24 cellular contexts compared by ENCODE assay signal in genomic region chr20:18055261-18055660, GRCh38. TPM values are rescaled to one million over a fixed set of nuclear protein-coding genes. Genes with fewer than 3 reads are reported as not detected.
DNase-seq lines count a peak whose midpoint lies in the region; ATAC-seq and TF ChIP-seq lines count a peak whose summit lies in the region.
"Had no signal": no experiment of that assay in that cellular context is flagged by ENCODE, and none has a peak within 500 bp of the region (broad histone marks: within the 10 kb centered on the region; RNA-seq: fewer than 3 reads in every experiment).

No MANE protein-coding gene starts in this region.

- TF ChIP-seq POLR2A in stomach (IDR thresholded peaks at IDR 0.05), result no peak

- H3K36me3 ChIP-seq in stomach, result no peaks in the 10 kb centered on the region
- H3K36me3 ChIP-seq: cardiac muscle cell, heart left ventricle, SJSA1, uterus had no signal

- H3K27me3 Mint-ChIP-seq in stimulated activated memory B cell treated with anti-CD40 and anti-IgM and Interleukin-4, amounts not matched to agents 10 μg/mL and 1 μg/mL and 100 μg/mL, for 72 hours, result peaks cover 90% of the 10 kb centered on the region

- H3K27ac ChIP-seq in stomach, result peak overlapping the region; percentile 10 to 95 (median 86)
- H3K27ac ChIP-seq: C4-2B, cardiac muscle cell, heart left ventricle, HL-60, SJSA1, uterus had no signal

- TF ChIP-seq CTCF in stomach (IDR thresholded peaks at IDR 0.05), result no peak

- peak; percentile 65 for DNase-seq in NCI-H82 (lab: John Stamatoyannopoulos, UW)
- DNase-seq in NCI-H82 treated with DMSO at 0.1 percent for 48 hours (lab: John Stamatoyannopoulos, UW; ENCODE audit: unreplicated experiment), result no peak
- DNase-seq in RPMI8226, result peak; percentile 85
- DNase-seq in islet precursor cell, result peak; percentile 69
- no peak for DNase-seq in stomach
- no peak for DNase-seq in stimulated activated CD8-positive, alpha-beta memory T cell treated with anti-CD3 and anti-CD28 coated beads, Interleukin-4, amount 100 ng/mL, for 48 hours
- DNase-seq: activated CD4-positive, alpha-beta T cell treated with anti-CD3 and anti-CD28 coated beads, Interleukin-2, amount 50 U/mL, for 1 hour; activated naive CD8-positive, alpha-beta T cell treated with anti-CD3 and anti-CD28 coated beads, Interleukin-2, amount 50 U/mL, for 24 hours; activated T-cell treated with anti-CD3 and anti-CD28 coated beads, Interleukin-2, amount 50 U/mL, for 24 hours; effector memory CD4-positive, alpha-beta T cell; heart left ventricle; KG1; NCI-H2227 treated with DMSO at 0.1 percent for 48 hours; stimulated activated CD4-positive, alpha-beta T cell treated with anti-CD3 and anti-CD28 coated beads, Interleukin-12 subunit alpha, Interleukin-12 subunit beta, amount 100 ng/mL, for 4 hours; stimulated activated naive CD4-positive, alpha-beta T cell treated with Interleukin-2 at 50 U/mL for 16 hours; uterus had no signal

- no peak overlapping the region for H3K27ac Mint-ChIP-seq in stimulated activated memory B cell treated with anti-CD40 and anti-IgM and Interleukin-4, amounts not matched to agents 10 μg/mL and 1 μg/mL and 100 μg/mL, for 72 hours
- H3K27ac Mint-ChIP-seq: activated naive CD8-positive, alpha-beta T cell treated with anti-CD3 and anti-CD28 coated beads, Interleukin-2, amount 50 U/mL, for 24 hours; activated T-cell treated with anti-CD3 and anti-CD28 coated beads, Interleukin-2, amount 50 U/mL, for 24 hours had no signal

- no peaks in the 10 kb centered on the region for H3K9me3 ChIP-seq in stomach
- H3K9me3 ChIP-seq: heart left ventricle, uterus had no signal

- no peak overlapping the region for H3K4me3 Mint-ChIP-seq in stimulated activated memory B cell treated with anti-CD40 and anti-IgM and Interleukin-4, amounts not matched to agents 10 μg/mL and 1 μg/mL and 100 μg/mL, for 72 hours

- peaks cover 9 to 78% (median 45%) of the 10 kb centered on the region in 3 donors for H3K27me3 ChIP-seq in stomach

- intact Hi-C loops in stomach (cut with DNase I; ENCODE audit: low total_unique reads), result no loop called here

- WGBS in stomach, 5 donors, result 11 to 23% (median 20%) methylated on average over 11 of the region's 11 CpGs

- ATAC-seq in GM21515 (IDR thresholded peaks at IDR 0.05; ENCODE audit: unreplicated experiment), result no peak
- ATAC-seq in stimulated activated memory B cell treated with anti-CD40 and anti-IgM and Interleukin-4, amounts not matched to agents 10 μg/mL and 1 μg/mL and 100 μg/mL, for 72 hours, result no peak
- ATAC-seq: activated naive CD8-positive, alpha-beta T cell treated with anti-CD3 and anti-CD28 coated beads, Interleukin-2, amount 50 U/mL, for 24 hours; heart left ventricle had no signal

- TF ChIP-seq EP300 in stomach (IDR thresholded peaks at IDR 0.05), result no peak

- no peaks in the 10 kb centered on the region for H3K36me3 Mint-ChIP-seq in stimulated activated memory B cell treated with anti-CD40 and anti-IgM and Interleukin-4, amounts not matched to agents 10 μg/mL and 1 μg/mL and 100 μg/mL, for 72 hours

- peak overlapping the region; percentile 53 to 70 (median 62) for H3K4me3 ChIP-seq in stomach
- H3K4me3 ChIP-seq: cardiac muscle cell, heart left ventricle, SJSA1, uterus had no signal

- peaks cover 16% of the 10 kb centered on the region for H3K4me1 Mint-ChIP-seq in stimulated activated memory B cell treated with anti-CD40 and anti-IgM and Interleukin-4, amounts not matched to agents 10 μg/mL and 1 μg/mL and 100 μg/mL, for 72 hours

- H3K9me3 Mint-ChIP-seq in stimulated activated memory B cell treated with anti-CD40 and anti-IgM and Interleukin-4, amounts not matched to agents 10 μg/mL and 1 μg/mL and 100 μg/mL, for 72 hours, result no peaks in the 10 kb centered on the region
- H3K9me3 Mint-ChIP-seq: activated naive CD8-positive, alpha-beta T cell treated with anti-CD3 and anti-CD28 coated beads, Interleukin-2, amount 50 U/mL, for 24 hours; activated T-cell treated with anti-CD3 and anti-CD28 coated beads, Interleukin-2, amount 50 U/mL, for 24 hours had no signal

- H3K4me1 ChIP-seq in stomach, result peaks cover 40 to 67% (median 51%) of the 10 kb centered on the region in 4 donors

RNA-seq across cellular contexts. Expression of gene OVOL2, which starts 2.5 kb away (rescaled TPM):
- total RNA-seq in stomach, result 10 to 100 TPM; 10.7 to 58.3 (median 27.2) TPM
- polyA plus RNA-seq in stomach, result 10 to 100 TPM in 1 of 3 donors, 1 to 10 TPM in 2; 5.0 to 16.0 (median 8.5) TPM
- total RNA-seq: A172, heart left ventricle, posterior vena cava, SJSA1 had no signal
- polyA plus RNA-seq: cardiac muscle cell, heart left ventricle had no signal

Comparison
In these comparisons a context has a peak if more than half of its experiments do, and no peak if none do; other contexts are left out.
1. DNase-seq: peak in NCI-H82 (single experiment), RPMI8226 (single experiment) and islet precursor cell (single experiment); none in NCI-H82 treated with DMSO at 0.1 percent for 48 hours (single experiment), stomach (single experiment) and stimulated activated CD8-positive, alpha-beta memory T cell treated with anti-CD3 and anti-CD28 coated beads, Interleukin-4, amount 100 ng/mL, for 48 hours (single experiment).